In the genomic region with DNA sequence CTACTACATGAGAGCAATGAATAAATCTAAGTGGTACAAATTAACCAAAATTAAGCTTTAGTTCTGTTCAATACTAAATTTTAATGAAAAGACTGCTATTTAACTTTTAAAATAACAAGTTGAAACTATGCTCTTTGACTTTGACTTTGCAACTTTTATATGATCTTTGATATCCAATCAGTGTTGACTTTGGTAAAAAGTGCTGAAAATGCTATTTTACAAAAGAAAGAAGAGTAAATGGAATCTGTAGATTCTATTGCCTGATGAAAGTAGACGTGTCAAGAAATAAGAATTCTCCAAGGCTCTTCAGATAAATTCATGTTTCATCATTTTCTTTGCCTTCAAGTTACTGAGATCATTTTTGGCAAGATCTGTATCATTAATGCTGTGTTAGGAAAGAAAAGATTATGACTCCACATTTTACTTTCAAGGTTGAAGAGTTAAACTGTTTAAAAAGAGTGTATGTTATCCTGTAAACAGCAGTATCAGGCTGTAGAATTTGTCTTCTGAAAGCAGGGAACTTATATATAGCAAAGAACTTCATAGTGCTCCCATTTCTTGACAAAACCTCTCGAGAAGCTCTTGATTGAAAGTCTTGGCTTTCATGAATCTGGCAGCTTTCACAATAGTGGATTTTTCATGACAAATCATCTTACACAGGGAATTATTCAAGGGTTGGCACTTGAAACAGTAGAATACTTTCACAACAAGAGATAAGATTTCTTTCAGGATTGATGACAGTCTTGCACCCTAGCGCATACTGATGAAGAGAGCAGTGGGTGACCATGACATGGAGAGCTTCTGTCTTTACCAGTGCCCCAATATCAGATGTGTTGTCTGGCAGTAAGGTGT, we compare ENCODE assay signal across 1 cellular context.
TF ChIP-seq lines count a peak whose summit lies in the region.

No MANE protein-coding gene starts in this region.

TF ChIP-seq in HepG2, 621 proteins besides CTCF, POLR2A, EP300 and RAD21 (continued from another document):
- no peak for TF ChIP-seq PPARG (CRISPR knock-in tag; conservative IDR thresholded peaks at IDR 0.05)
